In the genomic region with DNA sequence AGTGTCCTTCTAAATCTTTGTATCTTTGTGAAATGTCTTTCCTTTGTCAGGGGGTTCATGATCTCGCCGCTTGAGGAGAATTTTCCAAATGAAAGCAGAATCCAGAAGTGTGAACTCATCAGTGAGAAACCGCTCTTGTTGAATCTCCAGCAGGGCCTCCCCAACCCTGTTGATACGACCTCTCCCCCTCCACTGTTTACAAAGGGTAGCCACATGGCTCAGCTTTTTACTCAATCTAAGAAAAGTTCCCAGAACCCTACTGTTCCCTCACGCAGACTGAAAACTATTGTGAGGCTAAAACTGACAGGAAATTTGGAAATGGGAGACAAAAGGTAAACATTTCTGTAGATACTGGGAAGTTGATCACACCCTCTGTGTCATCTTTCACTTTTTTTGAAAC, we compare ENCODE assay signal across 20 cellular contexts.
DNase-seq lines count a peak whose midpoint lies in the region; ATAC-seq, FAIRE-seq and TF ChIP-seq lines count a peak whose summit lies in the region.
"Had no signal": no experiment of that assay in that cellular context is flagged by ENCODE, and none has a peak within 500 bp of the region (broad histone marks: within the 10 kb centered on the region; RNA-seq: fewer than 3 reads in every experiment).

No MANE protein-coding gene starts in this region.

- no peak overlapping the region for H3K56ac ChIP-seq in H1 (replicated peaks; ENCODE audit: insufficient read length, low read depth, low read length)

- no peak overlapping the region for H2BK120ac ChIP-seq in H1 (replicated peaks; ENCODE audit: low read depth, low read length)

- no peak for TF ChIP-seq RAD21 in H1 (IDR thresholded peaks at IDR 0.05 in 1 of 2, conservative IDR thresholded peaks at IDR 0.05 in 1 of 2; ENCODE audit: low read depth in 2 of 2, low read length in 2 of 2)

- H2AK5ac ChIP-seq in H1 (ENCODE audit: low read depth, low read length) = no peak overlapping the region

- H4K91ac ChIP-seq in H1 (replicated peaks; ENCODE audit: insufficient read length, low read length) = no peak overlapping the region

- no peaks in the 10 kb centered on the region for H3K23me2 ChIP-seq in H1 (ENCODE audit: low read depth, low read length)

- FAIRE-seq in H1 (lab: Jason Lieb, UNC) = no peak
- FAIRE-seq: GM19239, RCC 7860 had no signal

- H3K4me3 Mint-ChIP-seq in GM23338 (no peak overlapping the region), mesothelial cell of epicardium (no peak overlapping the region)
- H3K4me3 Mint-ChIP-seq: CD4-positive, alpha-beta T cell had no signal

- no peak for TF ChIP-seq POLR2A in H1 (IDR thresholded peaks at IDR 0.05; ENCODE audit: control extremely low read depth in 1 of 2, low read depth in 2 of 2, low read length in 2 of 2)

- H2BK12ac ChIP-seq in H1 (ENCODE audit: low read depth, low read length) = no peak overlapping the region

- BruUV-seq in Panc1 (replicated peaks; lab: Mats Ljungman, UMichigan) = no TSS peak

- no peak overlapping the region for H3K9ac ChIP-seq in H1 (replicated peaks in 1 of 4; ENCODE audit: extremely low read depth in 1 of 4, low read depth in 3 of 4, low read length in 3 of 4)
- H3K9ac ChIP-seq: KMS-11 had no signal

- CTCF ChIA-PET in Panc1 (lab: Charles Lee) (no interaction called here), H1 (lab: Charles Lee; ENCODE audit: partially characterized antibody) (no interaction called here)

- no peaks in the 10 kb centered on the region for H3K27me3 Mint-ChIP-seq in GM23338 (ENCODE audit: insufficient read depth, low read depth, poor library complexity)
- H3K27me3 Mint-ChIP-seq in mesothelial cell of epicardium (ENCODE audit: low read depth) = no peaks in the 10 kb centered on the region
- H3K27me3 Mint-ChIP-seq: CD4-positive, alpha-beta T cell had no signal

- peaks cover 30% of the 10 kb centered on the region for H3K4me1 Mint-ChIP-seq in GM23338
- H3K4me1 Mint-ChIP-seq in mesothelial cell of epicardium = peaks cover 64% of the 10 kb centered on the region

- H3K9me3 ChIP-seq in Panc1 (ENCODE audit: control insufficient read depth, insufficient read depth, low read depth, low read length) = no peaks in the 10 kb centered on the region
- H3K9me3 ChIP-seq in H1 (ENCODE audit: insufficient read depth in 2 of 2, low read depth in 1 of 2, low read length in 1 of 2) = no peaks in the 10 kb centered on the region

- no peak overlapping the region for H4K8ac ChIP-seq in H1 (ENCODE audit: extremely low read depth, insufficient read depth, low read length)

- intact Hi-C loops in Panc1 (cut with micrococcal nuclease; ENCODE audit: unreplicated experiment) = no loop called here

- no peak overlapping the region for H3K27ac Mint-ChIP-seq in GM23338
- H3K27ac Mint-ChIP-seq in mesothelial cell of epicardium = peak overlapping the region; percentile 85
- H3K27ac Mint-ChIP-seq: CD4-positive, alpha-beta T cell had no signal

- H3K79me1 ChIP-seq in H1 (ENCODE audit: low read depth, low read length) = no peaks in the 10 kb centered on the region

- H3K27ac ChIP-seq in GM23338 (ENCODE audit: low read depth) = no peak overlapping the region
- peak overlapping the region; percentile 79 for H3K27ac ChIP-seq in Panc1 (ENCODE audit: low read length)
- H3K27ac ChIP-seq in H1 (ENCODE audit: low read depth, low read length) = no peak overlapping the region
- H3K27ac ChIP-seq: KMS-11, SK-N-MC had no signal

- H3K9me3 Mint-ChIP-seq in GM23338 = no peaks in the 10 kb centered on the region
- H3K9me3 Mint-ChIP-seq in mesothelial cell of epicardium = no peaks in the 10 kb centered on the region

- H3K14ac ChIP-seq in H1 (ENCODE audit: insufficient read length) = no peak overlapping the region

- 87% methylated on average over 5 of the region's 5 CpGs; no CpG with 5 or more reads in 1 of the 2 experiments for WGBS in H1 (ENCODE audit: extremely low coverage in 1 of 2, insufficient coverage in 1 of 2, insufficient read length in 1 of 2, insufficient replicate concordance in 2 of 2, low coverage in 1 of 2, low lambda C conversion rate in 2 of 2, missing lambda C conversion rate in 1 of 2), 2 experiments

- no peak overlapping the region for H2BK20ac ChIP-seq in H1 (ENCODE audit: low read length)

- no peaks in the 10 kb centered on the region for H3K27me3 ChIP-seq in GM23338 (ENCODE audit: insufficient read depth)
- H3K27me3 ChIP-seq in Panc1 (ENCODE audit: control insufficient read depth, insufficient read depth, low read length) = no peaks in the 10 kb centered on the region
- H3K27me3 ChIP-seq in H1 (replicated peaks in 1 of 4; ENCODE audit: control insufficient read depth in 3 of 4, extremely low read depth in 1 of 4, insufficient read depth in 3 of 4, low read length in 3 of 4) = no peaks in the 10 kb centered on the region
- no peaks in the 10 kb centered on the region for H3K27me3 ChIP-seq in H7 (ENCODE audit: control insufficient read depth, insufficient read depth, low read length)

- H2BK5ac ChIP-seq in H1 (ENCODE audit: low read depth, low read length) = no peak overlapping the region

- no peak overlapping the region for H3K18ac ChIP-seq in H1 (ENCODE audit: extremely low read depth, low read length)

- POLR2A ChIA-PET in Panc1 (lab: Charles Lee) = no interaction called here
- POLR2A ChIA-PET in H1 (lab: Charles Lee; ENCODE audit: partially characterized antibody) = no interaction called here

- TF ChIP-seq CTCF in GM23338 (conservative IDR thresholded peaks at IDR 0.05; ENCODE audit: low read depth in 2 of 2) = no peak
- no peak for TF ChIP-seq CTCF in Panc1 (IDR thresholded peaks at IDR 0.05)
- no peak for TF ChIP-seq CTCF in H1 (IDR thresholded peaks at IDR 0.05; ENCODE audit: control extremely low read depth in 1 of 3, insufficient read depth in 1 of 3, low read depth in 1 of 3, low read length in 3 of 3)
- TF ChIP-seq CTCF in mesothelial cell of epicardium (IDR thresholded peaks at IDR 0.05; ENCODE audit: unreplicated experiment) = no peak

- H2AFZ ChIP-seq in GM23338 = peak overlapping the region; percentile 52; the same call in 1 of the 2 replicates
- H2AFZ ChIP-seq in H1 (ENCODE audit: low read length) = peak overlapping the region; percentile 84; the same call in 1 of the 2 replicates

- no peak for TF ChIP-seq EP300 in H1 (IDR thresholded peaks at IDR 0.05; ENCODE audit: borderline replicate concordance in 1 of 2, low read depth in 2 of 2, low read length in 2 of 2)

- no peak overlapping the region for H2BK15ac ChIP-seq in H1 (ENCODE audit: low read length)

- no peaks in the 10 kb centered on the region for H3K9me2 ChIP-seq in GM23338 (ENCODE audit: insufficient read depth)

- no peaks in the 10 kb centered on the region for H3K36me3 ChIP-seq in GM23338 (ENCODE audit: insufficient read depth)
- no peaks in the 10 kb centered on the region; the same call in 1 of the 2 replicates for H3K36me3 ChIP-seq in Panc1 (ENCODE audit: control insufficient read depth, insufficient read depth, low read length)
- H3K36me3 ChIP-seq in H1 (ENCODE audit: control insufficient read depth in 2 of 4, insufficient read depth in 4 of 4, low read length in 3 of 4) = no peaks in the 10 kb centered on the region
- no peaks in the 10 kb centered on the region for H3K36me3 ChIP-seq in H7 (replicated peaks; ENCODE audit: control insufficient read depth, insufficient read depth, low read length)

- in situ Hi-C loops in Panc1 (cut with HindIII; ENCODE audit: low pct_unique_long_range_greater_than_20kb, low sequenced_read_pairs) = no loop called here

- DNase-seq in GM23338 (ENCODE audit: low spot score) = no peak
- DNase-seq in Panc1 (ENCODE audit: low read depth, low spot score) = no peak
- DNase-seq in H1 (ENCODE audit: low read depth in 1 of 2, low spot score in 2 of 2) = no peak
- no peak for DNase-seq in mesothelial cell of epicardium (ENCODE audit: low spot score in 2 of 2, unreplicated experiment in 2 of 2)
- DNase-seq in NK-92 treated with Interleukin-12 subunit alpha and Interleukin-12 subunit beta, amount 100 ng/mL, for 24 hours (lab: John Stamatoyannopoulos, UW) = no peak
- no peak for DNase-seq in H7
- DNase-seq in H4 (ENCODE audit: low spot score) = no peak
- DNase-seq: CD4-positive, alpha-beta T cell; DMS153; GDM1; NCI-H1417; NCI-H1930; NCI-H226; NCI-H524 treated with DMSO at 0.1 percent for 48 hours; SHP77 had no signal

- H4K20me1 ChIP-seq in GM23338 (replicated peaks; ENCODE audit: insufficient read depth) (no peaks in the 10 kb centered on the region), H1 (replicated peaks in 1 of 2; ENCODE audit: control insufficient read depth in 1 of 2, insufficient read depth in 2 of 2, low read length in 2 of 2) (no peaks in the 10 kb centered on the region)

- ATAC-seq in GM23338 = no peak
- no peak for ATAC-seq in Panc1
- no peak for ATAC-seq in GM18861 (IDR thresholded peaks at IDR 0.05; ENCODE audit: unreplicated experiment)

- H3K4me3 ChIP-seq in GM23338 = no peak overlapping the region
- H3K4me3 ChIP-seq in Panc1 (ENCODE audit: low read depth in 2 of 2, low read length in 2 of 2) = no peak overlapping the region
- no peak overlapping the region for H3K4me3 ChIP-seq in H1 (ENCODE audit: extremely low read depth in 1 of 4, insufficient read depth in 2 of 4, low read depth in 3 of 4, low read length in 4 of 4)
- no peak overlapping the region for H3K4me3 ChIP-seq in H7 (ENCODE audit: insufficient read depth, low read depth, low read length)
- H3K4me3 ChIP-seq: SK-N-MC had no signal

- H3K4me1 ChIP-seq in GM23338 (ENCODE audit: insufficient read depth) (peaks cover 19% of the 10 kb centered on the region), Panc1 (ENCODE audit: control insufficient read depth, insufficient read depth, low read length) (peaks cover 95% of the 10 kb centered on the region), H1 (replicated peaks in 1 of 4; ENCODE audit: control insufficient read depth in 3 of 4, insufficient read depth in 4 of 4, low read length in 3 of 4) (peaks cover 0 to 4% (median 1%) of the 10 kb centered on the region in 4 experiments; a peak in 2 of 7 replicates)

- H3K36me3 Mint-ChIP-seq in GM23338 (ENCODE audit: low read depth) (no peaks in the 10 kb centered on the region), mesothelial cell of epicardium (peaks cover 7% of the 10 kb centered on the region)

- H3K79me2 ChIP-seq in GM23338 (replicated peaks; ENCODE audit: insufficient read depth) (no peaks in the 10 kb centered on the region), H1 (ENCODE audit: control insufficient read depth in 1 of 2, insufficient read depth in 2 of 2, low read length in 2 of 2) (no peaks in the 10 kb centered on the region)

- H3F3A ChIP-seq in GM23338 (replicated peaks; ENCODE audit: low read depth) = no peaks in the 10 kb centered on the region

- H3K4me2 ChIP-seq in GM23338 (no peak overlapping the region), H1 (ENCODE audit: insufficient read depth in 1 of 2, low read depth in 2 of 2, low read length in 2 of 2) (no peak overlapping the region)
- H3K4me2 ChIP-seq: KMS-11 had no signal

- no peak overlapping the region for H3K4ac ChIP-seq in H1 (replicated peaks; ENCODE audit: insufficient read length, low read depth, low read length)

- no peak overlapping the region for H4K5ac ChIP-seq in H1 (ENCODE audit: insufficient read length, low read depth, low read length)

- no peak overlapping the region for H3K23ac ChIP-seq in H1 (ENCODE audit: insufficient read length)

TF ChIP-seq in GM23338, 12 proteins besides CTCF, POLR2A, EP300 and RAD21 (continues in another document):
- TF ChIP-seq ZNF114 (CRISPR knock-in tag; IDR thresholded peaks at IDR 0.05) = no peak

TF ChIP-seq in H1, 55 proteins besides CTCF, POLR2A, EP300 and RAD21 (continues in another document):
- TF ChIP-seq CBX5 (IDR thresholded peaks at IDR 0.05; ENCODE audit: low read depth, low read length) = no peak
- no peak for TF ChIP-seq BACH1 (IDR thresholded peaks at IDR 0.05; ENCODE audit: low read length)
